ENCODE assay signal across 27 cellular contexts in genomic region chr2:200423552-200423951, GRCh38.
"Had no signal": no experiment of that assay in that cellular context is flagged by ENCODE, and none has a peak within 500 bp of the region (broad histone marks: within the 10 kb centered on the region; RNA-seq: fewer than 3 reads in every experiment).

No MANE protein-coding gene starts in this region.

- H3K4me3 ChIP-seq: coronary artery, stomach, testis had no signal

- FAIRE-seq: bronchial epithelial cell, endometrium, keratinocyte, small intestine had no signal

- H3K27ac Mint-ChIP-seq: activated B cell treated with CpG ODN at 0.5 μM for 24 hours; activated CD4-positive, alpha-beta T cell treated with anti-CD3 and anti-CD28 coated beads for 36 hours; activated naive CD4-positive, alpha-beta T cell treated with anti-CD3 and anti-CD28 coated beads for 36 hours; activated naive CD8-positive, alpha-beta T cell treated with anti-CD3 and anti-CD28 coated beads, Interleukin-2, amount 10 ng/mL, durations not matched to agents 7 days and 5 days; memory B cell; stimulated activated memory B cell treated with anti-CD40 and anti-IgM and Interleukin-4, amounts not matched to agents 10 μg/mL and 1 μg/mL and 100 μg/mL, for 72 hours; T-helper 1 cell treated with Interleukin-12 subunit alpha and Interleukin-12 subunit beta and Interleukin-4 antibody, amounts not matched to agents 30 μg/mL and 1 μg/mL, for 36 hours had no signal

- H3K9me3 Mint-ChIP-seq: activated B cell treated with CpG ODN at 0.5 μM for 24 hours; activated naive CD4-positive, alpha-beta T cell treated with anti-CD3 and anti-CD28 coated beads for 36 hours; activated naive CD8-positive, alpha-beta T cell treated with anti-CD3 and anti-CD28 coated beads, Interleukin-2, amount 10 ng/mL, durations not matched to agents 7 days and 5 days; activated T-cell treated with anti-CD3 and anti-CD28 coated beads, Interleukin-2, amount 50 U/mL, for 4 hours; memory B cell; stimulated activated memory B cell treated with anti-CD40 and anti-IgM and Interleukin-4, amounts not matched to agents 10 μg/mL and 1 μg/mL and 100 μg/mL, for 72 hours; T-helper 1 cell treated with Interleukin-12 subunit alpha and Interleukin-12 subunit beta and Interleukin-4 antibody, amounts not matched to agents 30 μg/mL and 1 μg/mL, for 36 hours; type B pancreatic cell had no signal

- H3K27me3 Mint-ChIP-seq: activated B cell treated with CpG ODN at 0.5 μM for 24 hours; activated CD4-positive, alpha-beta T cell treated with anti-CD3 and anti-CD28 coated beads for 36 hours; activated naive CD8-positive, alpha-beta T cell treated with anti-CD3 and anti-CD28 coated beads, Interleukin-2, amount 10 ng/mL, durations not matched to agents 7 days and 5 days; stimulated activated memory B cell treated with anti-CD40 and anti-IgM and Interleukin-4, amounts not matched to agents 10 μg/mL and 1 μg/mL and 100 μg/mL, for 72 hours; type B pancreatic cell had no signal

- H3K27ac ChIP-seq: coronary artery, stomach, testis had no signal

- H3K4me3 Mint-ChIP-seq: activated B cell treated with CpG ODN at 0.5 μM for 24 hours; activated CD4-positive, alpha-beta T cell treated with anti-CD3 and anti-CD28 coated beads for 36 hours; activated naive CD4-positive, alpha-beta T cell treated with anti-CD3 and anti-CD28 coated beads for 36 hours; activated naive CD8-positive, alpha-beta T cell treated with anti-CD3 and anti-CD28 coated beads, Interleukin-2, amount 10 ng/mL, durations not matched to agents 7 days and 5 days; activated T-cell treated with anti-CD3 and anti-CD28 coated beads, Interleukin-2, amount 50 U/mL, for 4 hours; memory B cell; stimulated activated memory B cell treated with anti-CD40 and anti-IgM and Interleukin-4, amounts not matched to agents 10 μg/mL and 1 μg/mL and 100 μg/mL, for 72 hours; type B pancreatic cell had no signal

- DNase-seq: activated B cell treated with CpG ODN at 0.5 μM for 24 hours; activated CD4-positive, alpha-beta T cell treated with anti-CD3 and anti-CD28 coated beads for 36 hours; activated CD4-positive, alpha-beta T cell treated with anti-CD3 and anti-CD28 coated beads, Interleukin-2, amount 50 U/mL, for 48 hours; activated CD8-positive, alpha-beta memory T cell treated with anti-CD3 and anti-CD28 coated beads, Interleukin-2, amount 50 U/mL, for 48 hours; activated effector memory CD4-positive, alpha-beta T cell treated with Interleukin-2 at 50 U/mL for 16 hours; activated naive CD4-positive, alpha-beta T cell treated with anti-CD3 and anti-CD28 coated beads for 36 hours; activated naive CD8-positive, alpha-beta T cell treated with anti-CD3 and anti-CD28 coated beads, Interleukin-2, amount 10 ng/mL, durations not matched to agents 7 days and 5 days; activated T-cell treated with anti-CD3 and anti-CD28 coated beads, Interleukin-2, amount 50 U/mL, for 4 hours; amniotic stem cell; erythroblast; foreskin fibroblast; left colon; occipital lobe; small intestine; stimulated activated CD4-positive, alpha-beta T cell treated with anti-CD3 and anti-CD28 coated beads, Interleukin-2, amount 100 ng/mL, for 24 hours; stomach; T1000; testis had no signal

- H3K27me3 ChIP-seq: stomach, testis had no signal

- H3K4me1 Mint-ChIP-seq: activated B cell treated with CpG ODN at 0.5 μM for 24 hours; memory B cell; stimulated activated memory B cell treated with anti-CD40 and anti-IgM and Interleukin-4, amounts not matched to agents 10 μg/mL and 1 μg/mL and 100 μg/mL, for 72 hours had no signal

- H3K36me3 Mint-ChIP-seq: memory B cell; stimulated activated memory B cell treated with anti-CD40 and anti-IgM and Interleukin-4, amounts not matched to agents 10 μg/mL and 1 μg/mL and 100 μg/mL, for 72 hours had no signal

- H3K4me1 ChIP-seq: testis had no signal

- ATAC-seq: activated T-cell treated with anti-CD3 and anti-CD28 coated beads, Interleukin-2, amount 50 U/mL, for 4 hours; left colon; sciatic nerve; stimulated activated memory B cell treated with anti-CD40 and anti-IgM and Interleukin-4, amounts not matched to agents 10 μg/mL and 1 μg/mL and 100 μg/mL, for 72 hours had no signal

- H3K9me3 ChIP-seq: stomach, testis had no signal
